In genomic region chr6:13577926-13578325, GRCh38 we compare ENCODE assay signal across 8 cellular contexts.
"Had no signal": no experiment of that assay in that cellular context is flagged by ENCODE, and none has a peak within 500 bp of the region (broad histone marks: within the 10 kb centered on the region; RNA-seq: fewer than 3 reads in every experiment).

No MANE protein-coding gene starts in this region.

- FAIRE-seq: H1, H54, HTR-8/SVneo had no signal

- H3K4me3 ChIP-seq: GM23338 had no signal

- H3K27ac Mint-ChIP-seq: GM23338, H9, HFFc6 had no signal

- ATAC-seq: GM23338 had no signal

- H3K4me2 ChIP-seq: GM23338 had no signal

- H2AFZ ChIP-seq: GM23338 had no signal

- H3K9me3 Mint-ChIP-seq: GM23338, HFFc6 had no signal

- DNase-seq: H9, HCEC 1CT, HFFc6, IMR-90 had no signal

- H3K4me3 Mint-ChIP-seq: GM23338, H9, HFFc6 had no signal
